Comparison of ENCODE assay signal across 1 cellular context in genomic region chr11:73995731-73996130, GRCh38.
TF ChIP-seq lines count a peak whose summit lies in the region.

No MANE protein-coding gene starts in this region.

TF ChIP-seq in GM12878, 131 proteins besides CTCF, POLR2A, EP300 and RAD21 (continued from another document):
- no peak for TF ChIP-seq CEBPZ (IDR thresholded peaks at IDR 0.05; ENCODE audit: low read depth, low read length)
